In genomic region chr5:92086059-92086811, GRCh38 we compare ENCODE assay signal across 19 cellular contexts.
DNase-seq lines count a peak whose midpoint lies in the region; ATAC-seq and TF ChIP-seq lines count a peak whose summit lies in the region.
"Had no signal": no experiment of that assay in that cellular context is flagged by ENCODE, and none has a peak within 500 bp of the region (broad histone marks: within the 10 kb centered on the region; RNA-seq: fewer than 3 reads in every experiment).

No MANE protein-coding gene starts in this region.

- H3K27ac ChIP-seq in SK-N-SH (ENCODE audit: low read depth in 2 of 2, low read length in 1 of 2) = no peak overlapping the region
- H3K27ac ChIP-seq: 22Rv1, BLaER1, C4-2B, GM23248 had no signal

- no peaks in the 10 kb centered on the region for H3K36me3 ChIP-seq in SK-N-SH (replicated peaks in 1 of 2; ENCODE audit: control insufficient read depth in 1 of 2, insufficient read depth in 2 of 2, low read length in 1 of 2)
- H3K36me3 ChIP-seq: BLaER1 had no signal

- peak overlapping the region; percentile 30 for H3K27ac Mint-ChIP-seq in mesothelial cell of epicardium
- H3K27ac Mint-ChIP-seq: B cell; CD4-positive, alpha-beta T cell; CD8-positive, alpha-beta memory T cell had no signal

- H3K4me3 ChIP-seq in SK-N-SH (ENCODE audit: low read depth in 2 of 2, low read length in 1 of 2) = no peak overlapping the region
- H3K4me3 ChIP-seq: BLaER1, GM23248 had no signal

- H3K4me2 ChIP-seq in SK-N-SH = no peak overlapping the region
- H3K4me2 ChIP-seq: BLaER1 had no signal

- H3K79me2 ChIP-seq in SK-N-SH (ENCODE audit: insufficient read depth) = no peaks in the 10 kb centered on the region

- no peaks in the 10 kb centered on the region for H3K9me2 ChIP-seq in SK-N-SH

- POLR2A ChIA-PET in SK-N-SH (lab: Yijun Ruan, JAX) = no interaction called here

- peaks cover 18% of the 10 kb centered on the region for H3K4me1 Mint-ChIP-seq in mesothelial cell of epicardium
- H3K4me1 Mint-ChIP-seq: B cell; CD8-positive, alpha-beta memory T cell had no signal

- no peaks in the 10 kb centered on the region for H3K27me3 Mint-ChIP-seq in mesothelial cell of epicardium (ENCODE audit: low read depth)
- H3K27me3 Mint-ChIP-seq: B cell; CD4-positive, alpha-beta T cell; CD8-positive, alpha-beta memory T cell had no signal

- WGBS in SK-N-SH (ENCODE audit: low lambda C conversion rate) = 91% methylated on average over 8 of the region's 8 CpGs

- no peak for TF ChIP-seq RAD21 in SK-N-SH (IDR thresholded peaks at IDR 0.05; ENCODE audit: low read length)

- H3K27me3 ChIP-seq in SK-N-SH (ENCODE audit: insufficient read depth) = no peaks in the 10 kb centered on the region
- H3K27me3 ChIP-seq: BLaER1 had no signal

- TF ChIP-seq CTCF in SK-N-SH (IDR thresholded peaks at IDR 0.05) (no peak), mesothelial cell of epicardium (IDR thresholded peaks at IDR 0.05; ENCODE audit: unreplicated experiment) (no peak)

- DNase-seq in NCI-H2171 treated with DMSO at 0.1 percent for 48 hours (lab: John Stamatoyannopoulos, UW) = peak; percentile 11
- DNase-seq in NCI-H2171 (lab: John Stamatoyannopoulos, UW) = no peak
- no peak for DNase-seq in SK-N-SH
- no peak for DNase-seq in mesothelial cell of epicardium (ENCODE audit: low spot score in 2 of 2, unreplicated experiment in 2 of 2)
- no peak for DNase-seq in SW480 (ENCODE audit: low spot score)
- DNase-seq: CD4-positive, alpha-beta T cell; CD8-positive, alpha-beta memory T cell; DMS 273 treated with DMSO at 0.1 percent for 48 hours; DMS79; EL; GF-D8; GM23248; H7; HCEC 1CT had no signal

- no peak overlapping the region for H3K9ac ChIP-seq in SK-N-SH
- H3K9ac ChIP-seq: BLaER1, GM23248 had no signal

- no peak for TF ChIP-seq EP300 in SK-N-SH (IDR thresholded peaks at IDR 0.05; ENCODE audit: borderline replicate concordance in 1 of 2, low read depth in 1 of 2, low read length in 1 of 2)

- CTCF ChIA-PET in SK-N-SH (lab: Yijun Ruan, JAX) = no interaction called here

- no peaks in the 10 kb centered on the region for H3F3A ChIP-seq in SK-N-SH (replicated peaks; ENCODE audit: insufficient read depth)

- H3K36me3 Mint-ChIP-seq in mesothelial cell of epicardium = no peaks in the 10 kb centered on the region
- H3K36me3 Mint-ChIP-seq: CD8-positive, alpha-beta memory T cell had no signal

- H3K9me3 ChIP-seq in SK-N-SH = no peaks in the 10 kb centered on the region; the same call in 1 of the 2 replicates
- H3K9me3 ChIP-seq: BLaER1 had no signal

- H3K9me3 Mint-ChIP-seq in mesothelial cell of epicardium = peaks cover 8% of the 10 kb centered on the region
- H3K9me3 Mint-ChIP-seq: CD8-positive, alpha-beta memory T cell had no signal

- ATAC-seq in GM21825 (IDR thresholded peaks at IDR 0.05; ENCODE audit: unreplicated experiment) = no peak

- H4K20me1 ChIP-seq in SK-N-SH (ENCODE audit: insufficient read depth) = no peaks in the 10 kb centered on the region
- H4K20me1 ChIP-seq: BLaER1 had no signal

- H2AFZ ChIP-seq in SK-N-SH (ENCODE audit: low read depth) = 0 out of 2 replicates have a peak overlapping the region, but pooled peaks have one; percentile 30
- H2AFZ ChIP-seq: GM23248 had no signal

- H3K4me3 Mint-ChIP-seq in mesothelial cell of epicardium = no peak overlapping the region
- H3K4me3 Mint-ChIP-seq: B cell; CD4-positive, alpha-beta T cell; CD8-positive, alpha-beta memory T cell had no signal

- H3K4me1 ChIP-seq in SK-N-SH (ENCODE audit: control insufficient read depth in 1 of 2, insufficient read depth in 2 of 2, low read depth in 1 of 2, low read length in 1 of 2) = peaks cover 0 to 3% of the 10 kb centered on the region in 2 experiments; a peak in 1 of 4 replicates
- H3K4me1 ChIP-seq: BLaER1 had no signal

TF ChIP-seq in SK-N-SH, 30 proteins besides CTCF, POLR2A, EP300 and RAD21:
- TF ChIP-seq JUND (IDR thresholded peaks at IDR 0.05) (no peak), MAX (IDR thresholded peaks at IDR 0.05; ENCODE audit: low read depth) (no peak), TCF12 (IDR thresholded peaks at IDR 0.05) (no peak), TEAD4 (IDR thresholded peaks at IDR 0.05; ENCODE audit: borderline replicate concordance, insufficient read depth) (no peak), TAF1 (IDR thresholded peaks at IDR 0.05; ENCODE audit: borderline replicate concordance, low read depth, low read length) (no peak), IRF3 (IDR thresholded peaks at IDR 0.05; ENCODE audit: low read depth, low read length) (no peak), USF2 (IDR thresholded peaks at IDR 0.05; ENCODE audit: borderline replicate concordance, low read depth, low read length) (no peak)
